Comparison of ENCODE assay signal across 8 cellular contexts in the genomic region with DNA sequence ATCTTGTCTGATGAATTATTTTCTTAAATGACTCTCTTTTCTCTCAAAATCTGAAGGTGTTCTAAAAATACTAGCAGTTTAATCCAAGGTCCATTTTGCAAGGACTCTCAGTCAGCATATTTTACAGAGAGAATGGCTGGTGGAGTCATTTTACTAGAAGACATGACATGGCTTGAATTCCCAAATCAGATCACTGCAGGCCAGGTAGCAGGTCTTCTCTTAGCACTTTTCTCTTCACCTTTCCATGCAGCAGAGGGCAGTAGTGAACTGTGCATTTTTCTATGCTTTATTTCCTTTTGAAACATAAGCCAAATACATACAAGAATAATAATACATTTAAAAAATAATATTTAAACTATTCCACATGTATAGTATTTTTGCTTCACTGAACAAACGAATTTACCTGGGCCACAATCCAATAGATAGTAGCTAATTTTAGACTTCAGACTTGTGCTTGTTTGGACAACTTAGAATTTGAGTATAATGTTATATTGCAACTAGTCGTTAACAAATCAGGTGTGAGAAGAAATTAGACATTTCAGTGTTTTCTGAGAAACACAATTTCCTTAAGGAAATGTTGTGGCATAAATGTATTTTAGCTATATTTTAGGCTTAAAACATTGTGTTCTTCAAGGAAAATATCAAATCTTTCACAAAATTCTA.
DNase-seq lines count a peak whose midpoint lies in the region; ATAC-seq, FAIRE-seq and TF ChIP-seq lines count a peak whose summit lies in the region.

No MANE protein-coding gene starts in this region.

- FAIRE-seq in D721Med (lab: Jason Lieb, UNC) (no peak), RCC 7860 (lab: Jason Lieb, UNC) (peak; percentile 91), islet of Langerhans (lab: Jason Lieb, UNC) (peak; percentile 94)

- peak; percentile 48 for ATAC-seq in HG02870 (IDR thresholded peaks at IDR 0.05; ENCODE audit: unreplicated experiment)
- no peak for ATAC-seq in GM21737 (IDR thresholded peaks at IDR 0.05; ENCODE audit: unreplicated experiment)

- H3K27me3 ChIP-seq in brain microvascular endothelial cell (replicated peaks), result no peaks in the 10 kb centered on the region

- TF ChIP-seq CTCF in D721Med (IDR thresholded peaks at IDR 0.05; ENCODE audit: insufficient read depth, missing control alignments) (peak; percentile 68), brain microvascular endothelial cell (IDR thresholded peaks at IDR 0.05; ENCODE audit: low read depth, low read length, missing control alignments) (peak; percentile 75)

- DNase-seq in D721Med (ENCODE audit: insufficient read length, low spot score) (no peak), RCC 7860 (ENCODE audit: low spot score) (peak; percentile 57), brain microvascular endothelial cell (peak; percentile 72), GM19238 (ENCODE audit: insufficient read length, low spot score) (no peak)
- peak; percentile 10 to 58 for DNase-seq in stimulated activated CD4-positive, alpha-beta T cell treated with anti-CD3 and anti-CD28 coated beads, Interleukin-2, amount 100 ng/mL, for 24 hours

- H3K4me3 ChIP-seq in brain microvascular endothelial cell (ENCODE audit: low read depth, low read length), result no peak overlapping the region

- no peaks in the 10 kb centered on the region for H3K36me3 ChIP-seq in brain microvascular endothelial cell (replicated peaks)

- in situ Hi-C loops in brain microvascular endothelial cell (cut with HindIII; ENCODE audit: low pct_ligation_motif_present, low sequenced_read_pairs), result no loop called here

- H3K27ac ChIP-seq in brain microvascular endothelial cell, result no peak overlapping the region

Comparison
In these comparisons a context has a peak if more than half of its experiments do, and no peak if none do; other contexts are left out.
1. DNase-seq: peak in RCC 7860 (single experiment), brain microvascular endothelial cell (single experiment) and stimulated activated CD4-positive, alpha-beta T cell treated with anti-CD3 and anti-CD28 coated beads, Interleukin-2, amount 100 ng/mL, for 24 hours (2 of 2); none in D721Med (single experiment) and GM19238 (single experiment).